ENCODE assay signal across 1 cellular context in the genomic region with DNA sequence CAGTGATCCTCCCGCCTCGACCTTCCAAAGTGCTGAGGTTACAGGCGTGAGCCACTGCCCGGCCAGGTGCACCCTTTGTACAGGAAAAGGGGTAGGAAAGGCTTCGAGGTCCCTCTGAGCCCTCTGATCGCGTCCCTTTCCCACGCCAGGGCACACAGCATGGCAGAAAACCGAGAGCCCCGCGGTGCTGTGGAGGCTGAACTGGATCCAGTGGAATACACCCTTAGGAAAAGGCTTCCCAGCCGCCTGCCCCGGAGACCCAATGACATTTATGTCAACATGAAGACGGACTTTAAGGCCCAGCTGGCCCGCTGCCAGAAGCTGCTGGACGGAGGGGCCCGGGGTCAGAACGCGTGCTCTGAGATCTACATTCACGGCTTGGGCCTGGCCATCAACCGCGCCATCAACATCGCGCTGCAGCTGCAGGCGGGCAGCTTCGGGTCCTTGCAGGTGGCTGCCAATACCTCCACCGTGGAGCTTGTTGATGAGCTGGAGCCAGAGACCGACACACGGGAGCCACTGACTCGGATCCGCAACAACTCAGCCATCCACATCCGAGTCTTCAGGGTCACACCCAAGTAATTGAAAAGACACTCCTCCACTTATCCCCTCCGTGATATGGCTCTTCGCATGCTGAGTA.
TF ChIP-seq lines count a peak whose summit lies in the region.

No MANE protein-coding gene starts in this region.

TF ChIP-seq in HepG2, 621 proteins besides CTCF, POLR2A, EP300 and RAD21 (continued from another document and continues in another):
- TF ChIP-seq TOE1 (CRISPR knock-in tag; IDR thresholded peaks at IDR 0.05) (no peak), NCOR1 (IDR thresholded peaks at IDR 0.05; ENCODE audit: borderline replicate concordance, low read length) (0 out of 2 replicates have a peak, but pooled peaks have one; percentile 14), NFKB2 (CRISPR knock-in tag; IDR thresholded peaks at IDR 0.05; ENCODE audit: borderline replicate concordance) (peak; percentile 51; the same call in 1 of the 2 replicates), ZNF205 (CRISPR knock-in tag; IDR thresholded peaks at IDR 0.05) (peak; percentile 40; the same call in 1 of the 2 replicates), ZNF180 (CRISPR knock-in tag; IDR thresholded peaks at IDR 0.05; ENCODE audit: borderline replicate concordance, low read depth) (no peak), PRDM15 (CRISPR knock-in tag; IDR thresholded peaks at IDR 0.05) (peak; percentile 57), YEATS4 (CRISPR knock-in tag; IDR thresholded peaks at IDR 0.05; ENCODE audit: borderline replicate concordance) (no peak), TP53 (CRISPR knock-in tag; conservative IDR thresholded peaks at IDR 0.05) (peak; percentile 55; the same call in 1 of the 2 replicates), POLR2AphosphoS2 (IDR thresholded peaks at IDR 0.05; ENCODE audit: low read depth, low read length) (no peak), MXD1 (CRISPR knock-in tag; IDR thresholded peaks at IDR 0.05) (peak; percentile 49; the same call in 1 of the 2 replicates), POGZ (CRISPR knock-in tag; IDR thresholded peaks at IDR 0.05) (no peak), NBN (conservative IDR thresholded peaks at IDR 0.05) (no peak), ZNF354B (CRISPR knock-in tag; IDR thresholded peaks at IDR 0.05) (no peak), TARDBP (CRISPR knock-in tag; IDR thresholded peaks at IDR 0.05) (peak; percentile 46; the same call in 1 of the 2 replicates), PLSCR1 (CRISPR knock-in tag; IDR thresholded peaks at IDR 0.05; ENCODE audit: borderline replicate concordance) (no peak), THAP8 (CRISPR knock-in tag; IDR thresholded peaks at IDR 0.05; ENCODE audit: borderline replicate concordance) (no peak), MAFF (IDR thresholded peaks at IDR 0.05; ENCODE audit: low read depth, low read length) (no peak), ZNF567 (CRISPR knock-in tag; IDR thresholded peaks at IDR 0.05; ENCODE audit: borderline replicate concordance) (no peak), ZNF570 (CRISPR knock-in tag; IDR thresholded peaks at IDR 0.05; ENCODE audit: borderline replicate concordance) (no peak), CREM (IDR thresholded peaks at IDR 0.05) (peak; percentile 37; the same call in 1 of the 2 replicates), CREM (CRISPR knock-in tag; IDR thresholded peaks at IDR 0.05) (no peak), RFX3 (CRISPR knock-in tag; IDR thresholded peaks at IDR 0.05) (no peak), ZKSCAN8 (CRISPR knock-in tag; IDR thresholded peaks at IDR 0.05; ENCODE audit: borderline replicate concordance) (no peak), IRF9 (CRISPR knock-in tag; IDR thresholded peaks at IDR 0.05; ENCODE audit: borderline replicate concordance) (peak; percentile 57; the same call in 1 of the 2 replicates), SUZ12 (IDR thresholded peaks at IDR 0.05; ENCODE audit: low read depth, low read length) (no peak), ZFP37 (CRISPR knock-in tag; IDR thresholded peaks at IDR 0.05; ENCODE audit: borderline replicate concordance) (peak; percentile 73; the same call in 1 of the 2 replicates), ZFP36 (IDR thresholded peaks at IDR 0.05; ENCODE audit: borderline replicate concordance, low read depth, low read length, partially characterized antibody) (no peak), ATF1 (CRISPR knock-in tag; IDR thresholded peaks at IDR 0.05) (no peak), TGIF2 (CRISPR knock-in tag; IDR thresholded peaks at IDR 0.05) (no peak), RELA (CRISPR knock-in tag; IDR thresholded peaks at IDR 0.05) (no peak), ZSCAN29 (CRISPR knock-in tag; conservative IDR thresholded peaks at IDR 0.05) (no peak), XBP1 (CRISPR knock-in tag; IDR thresholded peaks at IDR 0.05) (no peak), ESRRA (CRISPR knock-in tag; IDR thresholded peaks at IDR 0.05; ENCODE audit: low read depth) (no peak), AHR (CRISPR knock-in tag; IDR thresholded peaks at IDR 0.05) (peak; percentile 25; the same call in 1 of the 2 replicates), MYC (CRISPR knock-in tag; IDR thresholded peaks at IDR 0.05; ENCODE audit: borderline replicate concordance) (peak; percentile 76), ZNF430 (CRISPR knock-in tag; IDR thresholded peaks at IDR 0.05) (no peak), ZBTB1 (CRISPR knock-in tag; IDR thresholded peaks at IDR 0.05; ENCODE audit: borderline replicate concordance) (no peak)
- TF ChIP-seq, protein P1, sequence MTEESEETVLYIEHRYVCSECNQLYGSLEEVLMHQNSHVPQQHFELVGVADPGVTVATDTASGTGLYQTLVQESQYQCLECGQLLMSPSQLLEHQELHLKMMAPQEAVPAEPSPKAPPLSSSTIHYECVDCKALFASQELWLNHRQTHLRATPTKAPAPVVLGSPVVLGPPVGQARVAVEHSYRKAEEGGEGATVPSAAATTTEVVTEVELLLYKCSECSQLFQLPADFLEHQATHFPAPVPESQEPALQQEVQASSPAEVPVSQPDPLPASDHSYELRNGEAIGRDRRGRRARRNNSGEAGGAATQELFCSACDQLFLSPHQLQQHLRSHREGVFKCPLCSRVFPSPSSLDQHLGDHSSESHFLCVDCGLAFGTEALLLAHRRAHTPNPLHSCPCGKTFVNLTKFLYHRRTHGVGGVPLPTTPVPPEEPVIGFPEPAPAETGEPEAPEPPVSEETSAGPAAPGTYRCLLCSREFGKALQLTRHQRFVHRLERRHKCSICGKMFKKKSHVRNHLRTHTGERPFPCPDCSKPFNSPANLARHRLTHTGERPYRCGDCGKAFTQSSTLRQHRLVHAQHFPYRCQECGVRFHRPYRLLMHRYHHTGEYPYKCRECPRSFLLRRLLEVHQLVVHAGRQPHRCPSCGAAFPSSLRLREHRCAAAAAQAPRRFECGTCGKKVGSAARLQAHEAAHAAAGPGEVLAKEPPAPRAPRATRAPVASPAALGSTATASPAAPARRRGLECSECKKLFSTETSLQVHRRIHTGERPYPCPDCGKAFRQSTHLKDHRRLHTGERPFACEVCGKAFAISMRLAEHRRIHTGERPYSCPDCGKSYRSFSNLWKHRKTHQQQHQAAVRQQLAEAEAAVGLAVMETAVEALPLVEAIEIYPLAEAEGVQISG (CRISPR knock-in tag; IDR thresholded peaks at IDR 0.05) = peak; percentile 47; the same call in 1 of the 2 replicates
- TF ChIP-seq, protein P2, sequence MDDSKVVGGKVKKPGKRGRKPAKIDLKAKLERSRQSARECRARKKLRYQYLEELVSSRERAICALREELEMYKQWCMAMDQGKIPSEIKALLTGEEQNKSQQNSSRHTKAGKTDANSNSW (CRISPR knock-in tag; IDR thresholded peaks at IDR 0.05; ENCODE audit: borderline replicate concordance) = no peak
- TF ChIP-seq, protein P3, sequence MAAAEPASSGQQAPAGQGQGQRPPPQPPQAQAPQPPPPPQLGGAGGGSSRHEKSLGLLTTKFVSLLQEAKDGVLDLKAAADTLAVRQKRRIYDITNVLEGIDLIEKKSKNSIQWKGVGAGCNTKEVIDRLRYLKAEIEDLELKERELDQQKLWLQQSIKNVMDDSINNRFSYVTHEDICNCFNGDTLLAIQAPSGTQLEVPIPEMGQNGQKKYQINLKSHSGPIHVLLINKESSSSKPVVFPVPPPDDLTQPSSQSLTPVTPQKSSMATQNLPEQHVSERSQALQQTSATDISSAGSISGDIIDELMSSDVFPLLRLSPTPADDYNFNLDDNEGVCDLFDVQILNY (CRISPR knock-in tag; conservative IDR thresholded peaks at IDR 0.05) = no peak
- TF ChIP-seq, protein P4, sequence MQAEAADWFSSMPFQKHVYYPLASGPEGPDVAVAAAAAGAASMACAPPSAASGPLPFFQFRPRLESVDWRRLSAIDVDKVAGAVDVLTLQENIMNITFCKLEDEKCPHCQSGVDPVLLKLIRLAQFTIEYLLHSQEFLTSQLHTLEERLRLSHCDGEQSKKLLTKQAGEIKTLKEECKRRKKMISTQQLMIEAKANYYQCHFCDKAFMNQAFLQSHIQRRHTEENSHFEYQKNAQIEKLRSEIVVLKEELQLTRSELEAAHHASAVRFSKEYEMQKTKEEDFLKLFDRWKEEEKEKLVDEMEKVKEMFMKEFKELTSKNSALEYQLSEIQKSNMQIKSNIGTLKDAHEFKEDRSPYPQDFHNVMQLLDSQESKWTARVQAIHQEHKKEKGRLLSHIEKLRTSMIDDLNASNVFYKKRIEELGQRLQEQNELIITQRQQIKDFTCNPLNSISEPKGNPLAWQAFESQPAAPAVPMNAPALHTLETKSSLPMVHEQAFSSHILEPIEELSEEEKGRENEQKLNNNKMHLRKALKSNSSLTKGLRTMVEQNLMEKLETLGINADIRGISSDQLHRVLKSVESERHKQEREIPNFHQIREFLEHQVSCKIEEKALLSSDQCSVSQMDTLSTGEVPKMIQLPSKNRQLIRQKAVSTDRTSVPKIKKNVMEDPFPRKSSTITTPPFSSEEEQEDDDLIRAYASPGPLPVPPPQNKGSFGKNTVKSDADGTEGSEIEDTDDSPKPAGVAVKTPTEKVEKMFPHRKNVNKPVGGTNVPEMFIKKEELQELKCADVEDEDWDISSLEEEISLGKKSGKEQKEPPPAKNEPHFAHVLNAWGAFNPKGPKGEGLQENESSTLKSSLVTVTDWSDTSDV (CRISPR knock-in tag; IDR thresholded peaks at IDR 0.05) = 0 out of 2 replicates have a peak, but pooled peaks have one; percentile 19
